In the genomic region with DNA sequence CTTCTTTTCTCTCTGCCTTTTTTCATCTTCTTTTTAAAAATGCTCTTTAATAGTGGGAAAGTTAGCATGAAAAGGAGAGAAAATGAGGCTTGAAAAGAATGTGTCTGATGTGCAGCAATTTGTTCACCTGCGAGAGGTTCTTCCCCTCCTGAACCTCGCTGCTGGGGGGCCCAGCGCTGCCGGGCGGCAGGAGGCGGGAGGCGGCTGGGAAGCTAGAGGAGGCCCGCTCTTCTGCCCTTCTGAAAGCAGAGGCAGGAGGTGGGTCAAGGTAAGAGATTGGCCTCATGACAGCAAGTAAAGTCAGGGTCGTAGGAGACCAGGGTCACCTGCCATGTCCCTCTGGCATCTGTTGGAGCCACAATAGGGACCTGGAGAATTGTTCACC, we compare ENCODE assay signal across 22 cellular contexts.
A peak's percentile ranks its signal among the peaks of the same experiment; 100 is the strongest.
DNase-seq lines count a peak whose midpoint lies in the region; ATAC-seq, FAIRE-seq and TF ChIP-seq lines count a peak whose summit lies in the region.
"Had no signal": no experiment of that assay in that cellular context is flagged by ENCODE, and none has a peak within 500 bp of the region (broad histone marks: within the 10 kb centered on the region; RNA-seq: fewer than 3 reads in every experiment).

No MANE protein-coding gene starts in this region.

- H3K4me1 ChIP-seq in right cardiac atrium (ENCODE audit: control insufficient read depth, insufficient read depth, low read length) (peaks cover 21% of the 10 kb centered on the region), kidney (ENCODE audit: control insufficient read depth in 1 of 2, insufficient read depth in 1 of 2, low read depth in 1 of 2, low read length in 2 of 2) (peaks cover 0 to 23% of the 10 kb centered on the region in 2 donors)

- ATAC-seq in right cardiac atrium (no peak), left ventricle myocardium superior (no peak)

- FAIRE-seq in kidney (lab: Jason Lieb, UNC) = no peak
- FAIRE-seq: A204.1, GM19239 had no signal

- H3K9me3 ChIP-seq in right cardiac atrium (ENCODE audit: control insufficient read depth, low read length) = no peaks in the 10 kb centered on the region
- peaks cover 14% of the 10 kb centered on the region for H3K9me3 ChIP-seq in KOPT-K1 (ENCODE audit: insufficient read depth, low read length, poor library complexity, severe bottlenecking)
- no peaks in the 10 kb centered on the region for H3K9me3 ChIP-seq in kidney (ENCODE audit: control insufficient read depth in 1 of 2, low read length in 2 of 2)
- H3K9me3 ChIP-seq in MG63 = peaks cover 16% of the 10 kb centered on the region

- DNase-seq in right cardiac atrium (peak in 2 of 3 donors; percentile 12 to 42), left ventricle myocardium superior (no peak), kidney (peak; percentile 35), putamen (ENCODE audit: low spot score) (no peak), MG63 (no peak)
- DNase-seq in activated naive CD4-positive, alpha-beta T cell (lab: John Stamatoyannopoulos, UW) = no peak
- DNase-seq: COR-L47, DMS 273 treated with DMSO at 0.1 percent for 48 hours, GDM1, GOT3, KBM-7, NCI-H1417, NCI-H1930, NCI-H226, NCI-H524, NCI-H82, OCI-M1, Right ventricle myocardium superior had no signal

- intact Hi-C loops in right cardiac atrium (cut with DNase I) = no loop called here
- intact Hi-C loops in left ventricle myocardium superior (cut with micrococcal nuclease) = no loop called here
- intact Hi-C loops in kidney (cut with DNase I) = no loop called here

- TF ChIP-seq CTCF in kidney (IDR thresholded peaks at IDR 0.05; ENCODE audit: borderline replicate concordance, extremely low read depth, insufficient read depth) = no peak

- WGBS in right cardiac atrium = 96% methylated on average over 9 of the region's 9 CpGs

- no peak overlapping the region for H3K9ac ChIP-seq in kidney (ENCODE audit: low read length in 2 of 2)

- H3K36me3 ChIP-seq in KOPT-K1 (ENCODE audit: insufficient read depth, low read length) (no peaks in the 10 kb centered on the region), kidney (ENCODE audit: control insufficient read depth in 1 of 2, insufficient read depth in 2 of 2, low read length in 2 of 2) (no peaks in the 10 kb centered on the region), MG63 (no peaks in the 10 kb centered on the region)

- H3K27ac ChIP-seq in right cardiac atrium (ENCODE audit: low read length) (no peak overlapping the region), KOPT-K1 (ENCODE audit: low read depth, low read length, poor library complexity, severe bottlenecking) (peak overlapping the region; percentile 72), kidney (ENCODE audit: low read depth in 2 of 2, low read length in 2 of 2) (no peak overlapping the region)
- H3K27ac ChIP-seq: SK-N-MC had no signal

- no peaks in the 10 kb centered on the region for H3K27me3 ChIP-seq in right cardiac atrium (ENCODE audit: control insufficient read depth, insufficient read depth)
- H3K27me3 ChIP-seq in MG63 = no peaks in the 10 kb centered on the region

- H3K4me3 ChIP-seq in right cardiac atrium (ENCODE audit: low read length) (no peak overlapping the region), kidney (ENCODE audit: low read length in 2 of 2) (no peak overlapping the region), MG63 (no peak overlapping the region)
- H3K4me3 ChIP-seq: SK-N-MC had no signal

Comparison
In these comparisons a context has a peak if more than half of its experiments do, and no peak if none do; other contexts are left out.
1. DNase-seq: peak in right cardiac atrium (2 of 3) and kidney (single experiment); none in left ventricle myocardium superior (single experiment), putamen (single experiment), activated naive CD4-positive, alpha-beta T cell (0 of 4) and MG63 (single experiment).